ENCODE assay signal across 22 cellular contexts in the genomic region with DNA sequence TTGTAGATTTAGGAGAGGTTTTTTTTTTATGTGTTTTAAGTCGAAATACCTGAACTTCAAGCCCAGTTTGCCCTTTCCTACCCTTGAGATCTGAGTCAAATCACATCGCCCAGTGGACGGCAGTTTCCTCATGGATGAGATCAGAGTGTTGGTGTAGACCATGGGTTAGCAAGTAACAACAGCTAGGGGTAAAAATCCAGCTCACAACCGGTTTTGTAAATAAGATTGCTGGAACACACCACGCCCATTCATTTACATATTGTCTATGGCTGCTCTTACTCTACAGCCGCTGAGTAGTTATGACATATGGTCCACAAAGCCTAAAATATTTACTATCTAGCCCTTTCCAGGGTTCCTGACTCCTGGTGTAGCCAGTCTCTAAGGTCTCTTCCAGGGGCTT.
DNase-seq lines count a peak whose midpoint lies in the region; ATAC-seq and TF ChIP-seq lines count a peak whose summit lies in the region.
"Had no signal": no experiment of that assay in that cellular context is flagged by ENCODE, and none has a peak within 500 bp of the region (broad histone marks: within the 10 kb centered on the region; RNA-seq: fewer than 3 reads in every experiment).

No MANE protein-coding gene starts in this region.

- no peak overlapping the region for H3K27ac Mint-ChIP-seq in GM23338
- peak overlapping the region; percentile 64 to 95 (median 77) for H3K27ac Mint-ChIP-seq in nephron

- H3K36me3 Mint-ChIP-seq in GM23338 (ENCODE audit: low read depth) (no peaks in the 10 kb centered on the region; the same call in 2 of the 3 replicates), nephron (ENCODE audit: low read depth) (no peaks in the 10 kb centered on the region)

- peaks cover 2% of the 10 kb centered on the region; the same call in 1 of the 3 replicates for H3K9me3 Mint-ChIP-seq in GM23338
- no peaks in the 10 kb centered on the region for H3K9me3 Mint-ChIP-seq in nephron

- H3K79me2 ChIP-seq in DOHH2 (ENCODE audit: control insufficient read depth, low read length), result no peaks in the 10 kb centered on the region
- H3K79me2 ChIP-seq in GM23338 (replicated peaks; ENCODE audit: insufficient read depth), result no peaks in the 10 kb centered on the region

- H3K4me2 ChIP-seq in DOHH2 (ENCODE audit: low read length) (peak overlapping the region; percentile 49), GM23338 (no peak overlapping the region)

- H3K36me3 ChIP-seq in DOHH2 (ENCODE audit: control insufficient read depth, low read length) (no peaks in the 10 kb centered on the region), GM23338 (ENCODE audit: insufficient read depth) (no peaks in the 10 kb centered on the region)
- H3K36me3 ChIP-seq: ascending aorta, thoracic aorta had no signal

- DNase-seq in GM23338 (ENCODE audit: low spot score) (no peak), epithelial cell of esophagus (ENCODE audit: low read depth) (peak; percentile 64), A172 (ENCODE audit: low spot score) (no peak)
- DNase-seq in activated naive CD4-positive, alpha-beta T cell treated with anti-CD3 and anti-CD28 coated beads, Interleukin-2, amount 50 U/mL, for 16 hours, result no peak
- DNase-seq: activated CD4-positive, alpha-beta T cell treated with anti-CD3 and anti-CD28 coated beads for 4 hours; activated naive CD4-positive, alpha-beta T cell; C1 segment of cervical spinal cord; DMS153; head of caudate nucleus; Kasumi-1; NCI-H1417 treated with DMSO at 0.1 percent for 48 hours; NCI-H345; occipital lobe; stimulated activated CD4-positive, alpha-beta T cell treated with anti-CD3 and anti-CD28 coated beads, Interleukin-4, amount 100 ng/mL, for 1 hour; T-helper 9 cell had no signal

- peaks cover 15% of the 10 kb centered on the region; the same call in 2 of the 3 replicates for H3K4me1 Mint-ChIP-seq in GM23338
- peaks cover 37% of the 10 kb centered on the region for H3K4me1 Mint-ChIP-seq in nephron

- no peaks in the 10 kb centered on the region for H3K9me2 ChIP-seq in DOHH2 (replicated peaks; ENCODE audit: control insufficient read depth, low read length)
- peaks cover 9% of the 10 kb centered on the region; the same call in 1 of the 2 replicates for H3K9me2 ChIP-seq in GM23338 (ENCODE audit: insufficient read depth)

- H3F3A ChIP-seq in DOHH2 (ENCODE audit: control insufficient read depth, insufficient read depth), result no peaks in the 10 kb centered on the region; the same call in 1 of the 2 replicates
- H3F3A ChIP-seq in GM23338 (replicated peaks; ENCODE audit: low read depth), result no peaks in the 10 kb centered on the region

- peak overlapping the region; percentile 21 for H2AFZ ChIP-seq in GM23338

- H3K27me3 ChIP-seq in DOHH2 (ENCODE audit: control insufficient read depth, low read length) (no peaks in the 10 kb centered on the region), GM23338 (ENCODE audit: insufficient read depth) (no peaks in the 10 kb centered on the region)
- H3K27me3 ChIP-seq: ascending aorta had no signal

- H3K4me1 ChIP-seq in DOHH2 (ENCODE audit: control insufficient read depth, low read length) (peaks cover 38% of the 10 kb centered on the region), GM23338 (ENCODE audit: insufficient read depth) (no peaks in the 10 kb centered on the region; the same call in 1 of the 2 replicates)
- H3K4me1 ChIP-seq: ascending aorta had no signal

- H3K27me3 Mint-ChIP-seq in GM23338 (ENCODE audit: insufficient read depth, low read depth, poor library complexity) (no peaks in the 10 kb centered on the region), nephron (ENCODE audit: low read depth) (peaks cover 3% of the 10 kb centered on the region)

- TF ChIP-seq CTCF in DOHH2 (IDR thresholded peaks at IDR 0.05; ENCODE audit: low read depth, low read length, poor library complexity, severe bottlenecking), result no peak
- TF ChIP-seq CTCF in GM23338 (conservative IDR thresholded peaks at IDR 0.05; ENCODE audit: low read depth in 2 of 2), result no peak
- no peak for TF ChIP-seq CTCF in epithelial cell of esophagus (IDR thresholded peaks at IDR 0.05; ENCODE audit: insufficient read depth, low read depth, low read length, missing control alignments)
- TF ChIP-seq CTCF in nephron (IDR thresholded peaks at IDR 0.05; ENCODE audit: unreplicated experiment in 3 of 3), result no peak

- H4K20me1 ChIP-seq in DOHH2 (ENCODE audit: control insufficient read depth, insufficient read depth, low read depth, low read length), result no peaks in the 10 kb centered on the region
- no peaks in the 10 kb centered on the region; the same call in 1 of the 2 replicates for H4K20me1 ChIP-seq in GM23338 (replicated peaks; ENCODE audit: insufficient read depth)

- peak overlapping the region; percentile 17; the same call in 1 of the 2 replicates for H3K4me3 ChIP-seq in DOHH2 (ENCODE audit: low read length)
- H3K4me3 ChIP-seq in GM23338, result no peak overlapping the region
- H3K4me3 ChIP-seq in epithelial cell of esophagus (ENCODE audit: low read length), result no peak overlapping the region
- H3K4me3 ChIP-seq: ascending aorta, coronary artery, thoracic aorta had no signal

- no peaks in the 10 kb centered on the region for H3K9me3 ChIP-seq in DOHH2 (ENCODE audit: control insufficient read depth, insufficient read depth, low read length)
- H3K9me3 ChIP-seq: ascending aorta, thoracic aorta had no signal

- no peak overlapping the region for H3K4me3 Mint-ChIP-seq in GM23338
- H3K4me3 Mint-ChIP-seq in nephron, result no peak overlapping the region

- H3K27ac ChIP-seq in DOHH2 (ENCODE audit: low read depth, low read length), result no peak overlapping the region
- H3K27ac ChIP-seq in GM23338 (ENCODE audit: low read depth), result no peak overlapping the region
- H3K27ac ChIP-seq: ascending aorta, coronary artery, thoracic aorta had no signal

- ATAC-seq in GM23338 (no peak), HG03565 (IDR thresholded peaks at IDR 0.05; ENCODE audit: unreplicated experiment) (no peak), HG03280 (IDR thresholded peaks at IDR 0.05; ENCODE audit: unreplicated experiment) (no peak)

TF ChIP-seq in GM23338, 12 proteins besides CTCF, POLR2A, EP300 and RAD21:
- no peak for TF ChIP-seq EZH2phosphoT487 (IDR thresholded peaks at IDR 0.05; ENCODE audit: unreplicated experiment)
- no peak for TF ChIP-seq POLR2AphosphoS5 (IDR thresholded peaks at IDR 0.05; ENCODE audit: low read depth)
- TF ChIP-seq STAT1 (IDR thresholded peaks at IDR 0.05; ENCODE audit: unreplicated experiment), result no peak
- no peak for TF ChIP-seq JUNB (IDR thresholded peaks at IDR 0.05; ENCODE audit: unreplicated experiment)
